ENCODE assay signal across 9 cellular contexts in genomic region chr14:93906341-93907329, GRCh38. TPM values are rescaled to one million over a fixed set of nuclear protein-coding genes. Genes with fewer than 3 reads are reported as not detected.
DNase-seq lines count a peak whose midpoint lies in the region; ATAC-seq and TF ChIP-seq lines count a peak whose summit lies in the region.
"Had no signal": no experiment of that assay in that cellular context is flagged by ENCODE, and none has a peak within 500 bp of the region (broad histone marks: within the 10 kb centered on the region; RNA-seq: fewer than 3 reads in every experiment).

No MANE protein-coding gene starts in this region.

- H3K4me2 ChIP-seq in DOHH2 (ENCODE audit: low read length), result no peak overlapping the region

- H3K36me3 Mint-ChIP-seq in memory B cell, result peaks cover 1% of the 10 kb centered on the region
- H3K36me3 Mint-ChIP-seq in stimulated activated naive B cell treated with anti-CD40 and anti-IgM and Interleukin-4, amounts not matched to agents 10 μg/mL and 1 μg/mL and 100 μg/mL, for 72 hours, result no peaks in the 10 kb centered on the region

- H3F3A ChIP-seq in DOHH2 (ENCODE audit: control insufficient read depth, insufficient read depth), result no peaks in the 10 kb centered on the region

- CTCF ChIA-PET in HEK293 (lab: Yijun Ruan, JAX), result interaction anchor here (0.7 to 3.3 kb wide), 15 partner anchors 8 to 258 kb away, joined by 3 to 14 read pairs (median 4); partner anchors contain the start of gene FAM181A

- peaks cover 3% of the 10 kb centered on the region for H3K4me1 ChIP-seq in DOHH2 (ENCODE audit: control insufficient read depth, low read length)
- no peaks in the 10 kb centered on the region for H3K4me1 ChIP-seq in HEK293 (ENCODE audit: control insufficient read depth, insufficient read depth, low read length)

- no peaks in the 10 kb centered on the region for H4K20me1 ChIP-seq in DOHH2 (ENCODE audit: control insufficient read depth, insufficient read depth, low read depth, low read length)

- H3K4me1 Mint-ChIP-seq in memory B cell, result peaks cover 3% of the 10 kb centered on the region
- no peaks in the 10 kb centered on the region for H3K4me1 Mint-ChIP-seq in stimulated activated naive B cell treated with anti-CD40 and anti-IgM and Interleukin-4, amounts not matched to agents 10 μg/mL and 1 μg/mL and 100 μg/mL, for 72 hours

- no peak overlapping the region for H3K4me3 Mint-ChIP-seq in memory B cell
- H3K4me3 Mint-ChIP-seq in stimulated activated naive B cell treated with anti-CD40 and anti-IgM and Interleukin-4, amounts not matched to agents 10 μg/mL and 1 μg/mL and 100 μg/mL, for 72 hours, result no peak overlapping the region

- peaks cover 4% of the 10 kb centered on the region; the same call in 1 of the 2 replicates for H3K27me3 ChIP-seq in DOHH2 (ENCODE audit: control insufficient read depth, low read length)

- H3K36me3 ChIP-seq in DOHH2 (ENCODE audit: control insufficient read depth, low read length) (no peaks in the 10 kb centered on the region), HEK293 (ENCODE audit: control insufficient read depth in 2 of 2, insufficient read depth in 1 of 2, low read length in 2 of 2) (no peaks in the 10 kb centered on the region)

- H3K27ac ChIP-seq in DOHH2 (ENCODE audit: low read depth, low read length) (no peak overlapping the region), HEK293 (ENCODE audit: extremely low read depth, low read depth, low read length) (no peak overlapping the region)

- peaks cover 21% of the 10 kb centered on the region for H3K27me3 Mint-ChIP-seq in memory B cell
- H3K27me3 Mint-ChIP-seq in stimulated activated naive B cell treated with anti-CD40 and anti-IgM and Interleukin-4, amounts not matched to agents 10 μg/mL and 1 μg/mL and 100 μg/mL, for 72 hours, result peaks cover 42 to 52% of the 10 kb centered on the region in 2 donors

- H3K9me3 Mint-ChIP-seq in memory B cell, result no peaks in the 10 kb centered on the region
- H3K9me3 Mint-ChIP-seq in stimulated activated naive B cell treated with anti-CD40 and anti-IgM and Interleukin-4, amounts not matched to agents 10 μg/mL and 1 μg/mL and 100 μg/mL, for 72 hours, result no peaks in the 10 kb centered on the region

- ATAC-seq in memory B cell (ENCODE audit: low read depth) (peak; percentile 41), HG02973 (IDR thresholded peaks at IDR 0.05; ENCODE audit: unreplicated experiment) (no peak)
- ATAC-seq in stimulated activated naive B cell treated with anti-CD40 and anti-IgM and Interleukin-4, amounts not matched to agents 10 μg/mL and 1 μg/mL and 100 μg/mL, for 72 hours (replicated peaks), result peak; percentile 77 to 82

- no peaks in the 10 kb centered on the region for H3K9me3 ChIP-seq in DOHH2 (ENCODE audit: control insufficient read depth, insufficient read depth, low read length)
- H3K9me3 ChIP-seq in HEK293 (ENCODE audit: control insufficient read depth, insufficient read depth, low read depth, low read length), result no peaks in the 10 kb centered on the region

- H3K9me2 ChIP-seq in DOHH2 (replicated peaks; ENCODE audit: control insufficient read depth, low read length), result no peaks in the 10 kb centered on the region

- TF ChIP-seq CTCF in DOHH2 (IDR thresholded peaks at IDR 0.05; ENCODE audit: low read depth, low read length, poor library complexity, severe bottlenecking) (peak; percentile 85), HEK293 (tag by site-specific recombination; IDR thresholded peaks at IDR 0.05) (0 out of 2 replicates have a peak, but pooled peaks have one; percentile 15)

- H3K79me2 ChIP-seq in DOHH2 (ENCODE audit: control insufficient read depth, low read length), result no peaks in the 10 kb centered on the region

- POLR2A ChIA-PET in HEK293 (lab: Yijun Ruan, JAX), result no interaction called here

- H3K27ac Mint-ChIP-seq in memory B cell, result no peak overlapping the region
- no peak overlapping the region for H3K27ac Mint-ChIP-seq in stimulated activated naive B cell treated with anti-CD40 and anti-IgM and Interleukin-4, amounts not matched to agents 10 μg/mL and 1 μg/mL and 100 μg/mL, for 72 hours

- DNase-seq in NCI-H2171 (lab: John Stamatoyannopoulos, UW) (peak; percentile 75), dermis microvascular lymphatic vessel endothelial cell (ENCODE audit: low read depth in 2 of 2) (peak; percentile 5 to 30), memory B cell (ENCODE audit: low spot score in 2 of 2) (peak in 1 of 2 donors; percentile 25)
- DNase-seq in activated CD4-positive, CD25-positive, alpha-beta regulatory T cell treated with anti-CD3 and anti-CD28 coated beads, Interleukin-2, amount 50 U/mL, for 16 hours (ENCODE audit: low read depth, low spot score), result peak; percentile 25
- peak; percentile 35 for DNase-seq in stimulated activated naive B cell treated with anti-CD40 and anti-IgM and Interleukin-4, amounts not matched to agents 10 μg/mL and 1 μg/mL and 100 μg/mL, for 72 hours

- H3K4me3 ChIP-seq in DOHH2 (ENCODE audit: low read length), result no peak overlapping the region
- no peak overlapping the region for H3K4me3 ChIP-seq in HEK293 (ENCODE audit: low read depth, low read length)

TF ChIP-seq in HEK293, 187 proteins besides CTCF, POLR2A, EP300 and RAD21 (continues in another document):
- 0 out of 2 replicates have a peak, but pooled peaks have one; percentile 20 for TF ChIP-seq TRIM28 (IDR thresholded peaks at IDR 0.05; ENCODE audit: borderline replicate concordance, low read length)
- TF ChIP-seq ELK4 (IDR thresholded peaks at IDR 0.05; ENCODE audit: borderline replicate concordance, low read depth, low read length), result peak; percentile 21; the same call in 1 of the 2 replicates
- TF ChIP-seq ZNF311 (tag by site-specific recombination; IDR thresholded peaks at IDR 0.05; ENCODE audit: borderline replicate concordance), result no peak
- TF ChIP-seq ZNF518A (tag by site-specific recombination; conservative IDR thresholded peaks at IDR 0.05; ENCODE audit: low read depth), result peak; percentile 51
- TF ChIP-seq ZNF704 (tag by site-specific recombination; IDR thresholded peaks at IDR 0.05), result no peak
- TF ChIP-seq ZNF610 (tag by site-specific recombination; IDR thresholded peaks at IDR 0.05; ENCODE audit: borderline replicate concordance), result no peak
- TF ChIP-seq ZNF558 (tag by site-specific recombination; IDR thresholded peaks at IDR 0.05), result no peak
- TF ChIP-seq ZNF654 (tag by site-specific recombination; IDR thresholded peaks at IDR 0.05; ENCODE audit: low read depth), result peak; percentile 80
- no peak for TF ChIP-seq ZNF76 (tag by site-specific recombination; IDR thresholded peaks at IDR 0.05; ENCODE audit: borderline replicate concordance, low read depth)
- TF ChIP-seq ZNF791 (tag by site-specific recombination; IDR thresholded peaks at IDR 0.05), result no peak
- no peak for TF ChIP-seq GLI2 (tag by site-specific recombination; IDR thresholded peaks at IDR 0.05; ENCODE audit: borderline replicate concordance, low read depth)

RNA-seq across cellular contexts. Expression of gene FAM181A, which starts 20.5 kb away (rescaled TPM):
- not detected in 2 replicates for total RNA-seq in dermis microvascular lymphatic vessel endothelial cell
- total RNA-seq: urinary bladder had no signal
